Comparison of ENCODE assay signal across 8 cellular contexts in the genomic region with DNA sequence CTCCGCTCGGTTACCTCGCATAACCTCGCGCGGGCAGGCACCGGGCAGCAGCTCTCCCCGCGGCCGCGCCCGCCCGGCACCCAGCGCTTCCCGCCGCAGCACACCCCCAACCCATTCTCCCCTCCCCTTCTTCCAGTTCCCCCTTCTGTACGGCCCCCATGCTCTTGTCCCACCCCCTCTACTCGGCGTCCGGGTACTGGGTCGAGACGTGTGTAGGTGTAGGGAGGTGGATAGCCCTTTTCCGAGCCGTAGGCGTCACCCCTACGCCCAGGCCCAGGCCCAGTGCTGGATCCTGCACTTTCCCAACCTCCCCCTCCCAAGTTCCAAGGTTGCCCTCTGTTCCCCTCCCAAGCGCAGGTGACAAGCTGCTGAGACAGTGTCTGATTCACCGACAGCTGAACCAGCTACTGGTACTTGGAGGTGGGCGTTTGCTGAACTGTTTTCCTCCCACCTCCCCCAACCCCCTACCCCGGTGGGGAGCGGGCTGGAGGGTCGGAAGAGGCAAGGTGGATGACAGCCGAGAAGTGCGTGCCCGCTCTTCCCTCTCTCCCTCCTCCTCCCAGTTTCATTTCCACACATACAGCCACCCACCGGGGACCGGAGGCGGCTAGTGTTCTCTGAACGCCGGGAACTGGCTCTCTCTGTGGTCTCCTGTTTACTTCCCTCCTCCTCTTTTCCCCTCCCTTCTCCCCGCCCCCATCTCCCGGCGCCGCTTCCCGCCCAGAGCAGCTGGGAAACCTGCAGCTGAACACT. TPM values are rescaled to one million over a fixed set of nuclear protein-coding genes. Genes with fewer than 3 reads are reported as not detected.
DNase-seq lines count a peak whose midpoint lies in the region; FAIRE-seq and TF ChIP-seq lines count a peak whose summit lies in the region.

No MANE protein-coding gene starts in this region.

- H3K9me3 Mint-ChIP-seq in HFFc6 = no peaks in the 10 kb centered on the region
- H3K9me3 Mint-ChIP-seq in T-helper 2 cell treated with Interferon-gamma antibody and Interleukin-4, amounts not matched to agents 5 μg/mL and 100 μg/mL, for 36 hours = no peaks in the 10 kb centered on the region

- H3K36me3 ChIP-seq in bronchial epithelial cell (ENCODE audit: control insufficient read depth, insufficient read depth, low read length) = no peaks in the 10 kb centered on the region
- no peaks in the 10 kb centered on the region for H3K36me3 ChIP-seq in skeletal muscle satellite cell (ENCODE audit: insufficient read depth, low read length)

- H3K27ac Mint-ChIP-seq in HFFc6 = peak overlapping the region; percentile 100
- peak overlapping the region; percentile 100 for H3K27ac Mint-ChIP-seq in T-helper 2 cell treated with Interferon-gamma antibody and Interleukin-4, amounts not matched to agents 5 μg/mL and 100 μg/mL, for 36 hours

- peaks cover 31% of the 10 kb centered on the region for H3K4me1 Mint-ChIP-seq in HFFc6 (ENCODE audit: low read depth)
- peaks cover 31% of the 10 kb centered on the region for H3K4me1 Mint-ChIP-seq in T-helper 2 cell treated with Interferon-gamma antibody and Interleukin-4, amounts not matched to agents 5 μg/mL and 100 μg/mL, for 36 hours (ENCODE audit: low read depth)

- H3K36me3 Mint-ChIP-seq in HFFc6 (ENCODE audit: low read depth) = no peaks in the 10 kb centered on the region
- no peaks in the 10 kb centered on the region for H3K36me3 Mint-ChIP-seq in T-helper 2 cell treated with Interferon-gamma antibody and Interleukin-4, amounts not matched to agents 5 μg/mL and 100 μg/mL, for 36 hours (ENCODE audit: low read depth)

- H3K27me3 ChIP-seq in bronchial epithelial cell (ENCODE audit: control insufficient read depth, insufficient read depth, low read length) (no peaks in the 10 kb centered on the region), skeletal muscle satellite cell (ENCODE audit: control insufficient read depth, insufficient read depth, low read length) (no peaks in the 10 kb centered on the region)

- H3K9ac ChIP-seq in skeletal muscle satellite cell (ENCODE audit: low read depth, low read length) = peak overlapping the region; percentile 98

- H3K4me3 Mint-ChIP-seq in HFFc6 = peak overlapping the region; percentile 95
- peak overlapping the region; percentile 96 for H3K4me3 Mint-ChIP-seq in T-helper 2 cell treated with Interferon-gamma antibody and Interleukin-4, amounts not matched to agents 5 μg/mL and 100 μg/mL, for 36 hours

- TF ChIP-seq CTCF in GM10266 (IDR thresholded peaks at IDR 0.05; ENCODE audit: control insufficient read depth, insufficient read depth, low read depth, missing control alignments) (no peak), HFFc6 (IDR thresholded peaks at IDR 0.05) (no peak), bronchial epithelial cell (IDR thresholded peaks at IDR 0.05; ENCODE audit: insufficient read depth, low read length, severe bottlenecking) (no peak)

- peaks cover 4% of the 10 kb centered on the region for H3K27me3 Mint-ChIP-seq in HFFc6 (ENCODE audit: insufficient read depth)
- peaks cover 2% of the 10 kb centered on the region for H3K27me3 Mint-ChIP-seq in T-helper 2 cell treated with Interferon-gamma antibody and Interleukin-4, amounts not matched to agents 5 μg/mL and 100 μg/mL, for 36 hours (ENCODE audit: low read depth)

- FAIRE-seq in bronchial epithelial cell (lab: Jason Lieb, UNC) = no peak

- peaks cover 47% of the 10 kb centered on the region for H3K4me1 ChIP-seq in skeletal muscle satellite cell (ENCODE audit: control insufficient read depth, insufficient read depth, low read length)

- H3K4me2 ChIP-seq in skeletal muscle satellite cell (ENCODE audit: low read length) = peak overlapping the region; percentile 93

- peak overlapping the region; percentile 36 for H3K4me3 ChIP-seq in bronchial epithelial cell (ENCODE audit: low read depth, low read length)
- H3K4me3 ChIP-seq in skeletal muscle satellite cell (ENCODE audit: low read length) = peak overlapping the region; percentile 67

- no peaks in the 10 kb centered on the region for H3K9me3 ChIP-seq in skeletal muscle satellite cell (replicated peaks; ENCODE audit: low read length)

- DNase-seq in GM10266 (ENCODE audit: extremely low spot score) (peak; percentile 32), HFFc6 (peak; percentile 46), NCI-H1417 treated with DMSO at 0.1 percent for 48 hours (lab: John Stamatoyannopoulos, UW) (peak; percentile 91), bronchial epithelial cell (ENCODE audit: low read depth) (peak; percentile 77), iPS-NIHi7 (ENCODE audit: extremely low spot score) (peak; percentile 81), HPDE6-E6E7 (ENCODE audit: extremely low spot score) (no peak)
- DNase-seq in T-helper 2 cell treated with Interferon-gamma antibody and Interleukin-4, amounts not matched to agents 5 μg/mL and 100 μg/mL, for 36 hours (ENCODE audit: low spot score) = peak; percentile 62

RNA-seq across cellular contexts. Expression of gene KLF9, which starts 6.0 kb away (rescaled TPM):
- total RNA-seq in HFFc6 (2021; fragmentation: NEBNext Ultra II Directional; extraction: Animal tissue kit (Norgen Biotek cat#: 25700)) = 10 to 100 TPM in 5 of 6 experiments, 1 to 10 TPM in 1; 7.9 to 15.7 (median 12.4) TPM
- 41.9 and 44.0 TPM in 2 replicates for total RNA-seq in bronchial epithelial cell
- 33.7 and 34.1 TPM in 2 replicates for total RNA-seq in skeletal muscle satellite cell (2012; rRNA removed)
